ENCODE assay signal across 6 cellular contexts in the genomic region with DNA sequence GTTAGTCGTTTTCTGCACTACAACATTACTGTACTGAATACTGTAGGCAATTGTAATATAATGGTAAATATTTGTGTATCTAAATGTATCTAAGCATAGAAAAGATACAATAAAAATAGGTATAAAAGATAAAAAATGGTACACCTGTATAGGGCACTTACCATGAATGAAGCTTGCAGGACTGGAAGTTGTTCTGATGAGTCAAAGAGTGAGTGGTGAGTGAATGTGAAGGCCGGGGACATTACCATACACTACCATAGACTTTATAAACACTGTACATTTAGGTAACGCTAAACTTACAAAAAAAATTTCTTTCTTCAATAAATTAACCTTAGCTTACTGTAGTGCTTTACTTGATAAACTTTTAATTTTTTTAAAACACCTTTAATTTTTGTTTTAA.
"Had no signal": no experiment of that assay in that cellular context is flagged by ENCODE, and none has a peak within 500 bp of the region (broad histone marks: within the 10 kb centered on the region; RNA-seq: fewer than 3 reads in every experiment).

No MANE protein-coding gene starts in this region.

- H3K4me2 ChIP-seq: GM23338 had no signal

- H2AFZ ChIP-seq: GM23338 had no signal

- ATAC-seq: GM23338, HepG2 had no signal

- H3K9me3 Mint-ChIP-seq: GM23338, H9, IgD-negative memory B cell had no signal

- DNase-seq: H9, HCEC 1CT had no signal

- H3K27me3 Mint-ChIP-seq: IgD-negative memory B cell had no signal

- H3K4me3 Mint-ChIP-seq: GM23338, H9 had no signal

- H3K4me3 ChIP-seq: GM23338 had no signal

- H3K27ac ChIP-seq: HL-60 had no signal

- H3K27ac Mint-ChIP-seq: GM23338, IgD-negative memory B cell had no signal
